In the genomic region with DNA sequence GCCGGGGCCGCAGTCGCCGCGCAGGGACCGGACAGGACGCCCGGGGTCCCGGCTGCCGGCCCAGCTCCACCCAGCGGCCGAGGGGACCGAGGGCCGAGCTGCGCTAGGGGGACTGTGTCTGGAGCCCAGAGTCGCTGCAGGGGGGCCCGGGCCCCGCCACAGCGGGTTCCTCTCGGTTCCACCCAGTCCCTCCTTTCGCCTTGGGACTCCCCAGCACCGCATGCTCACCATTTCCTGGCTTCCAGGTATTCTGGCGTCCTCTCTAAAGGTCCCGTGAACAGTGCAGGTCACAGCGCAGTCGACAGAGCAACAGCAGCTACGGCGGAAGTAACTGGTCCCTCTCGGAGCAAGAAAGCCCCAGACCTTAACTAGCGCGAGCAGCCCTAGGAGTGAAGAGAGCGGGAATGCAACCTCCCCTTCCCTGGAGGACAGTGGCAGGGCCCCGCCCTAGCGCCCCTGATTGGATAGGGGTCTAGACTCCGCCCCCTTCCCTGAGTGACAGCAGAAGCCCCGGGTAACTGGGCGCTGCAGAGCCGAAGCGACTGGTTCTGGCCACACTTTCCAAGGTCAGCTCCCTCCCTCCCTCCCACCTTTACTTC, we compare ENCODE assay signal across 8 cellular contexts. TPM values are rescaled to one million over a fixed set of nuclear protein-coding genes. Genes with fewer than 3 reads are reported as not detected.
DNase-seq lines count a peak whose midpoint lies in the region; TF ChIP-seq lines count a peak whose summit lies in the region.

A gene (minus strand): TSS at position 391 of the 599 bp plus-strand sequence. CDS start 160 bp downstream, at position 231.

- H3K27ac Mint-ChIP-seq in brain: peak within 1 kb of the TSS in 4 of 5 experiments; percentile 30 to 90 (median 78)

- H3K4me1 ChIP-seq in ES-I3 (ENCODE audit: insufficient read depth, low read length) (no peaks in the 10 kb centered on the region), iPS DF 6.9 (ENCODE audit: control insufficient read depth, insufficient read depth, low read length) (no peaks in the 10 kb centered on the region)

- H3K27me3 ChIP-seq in MG63 (no peaks in the 10 kb centered on the region), iPS DF 6.9 (ENCODE audit: control insufficient read depth, insufficient read depth, low read length) (no peaks in the 10 kb centered on the region)

- peaks cover 14% of the 10 kb centered on the region for H3K36me3 Mint-ChIP-seq in brain

- H3K4me3 Mint-ChIP-seq in brain: peak within 1 kb of the TSS in 4 of 5 experiments; percentile 84 to 96 (median 92)

- no peak within 1 kb of the TSS for H3K27ac ChIP-seq in iPS DF 6.9 (ENCODE audit: low read length)

- DNase-seq in GOT3 (lab: John Stamatoyannopoulos, UW) (peak; percentile 56), MG63 (peak; percentile 94), SW 1271 (lab: John Stamatoyannopoulos, UW) (peak; percentile 95 to 97), iPS DF 6.9 (ENCODE audit: low read depth, low spot score) (peak; percentile 95), retina (peak; percentile 93), NCI-H1436 (lab: John Stamatoyannopoulos, UW) (no peak)

- no peaks in the 10 kb centered on the region for H3K9me3 ChIP-seq in ES-I3 (ENCODE audit: control insufficient read depth, insufficient read depth, low read length)
- H3K9me3 ChIP-seq in MG63: peaks cover 14% of the 10 kb centered on the region
- no peaks in the 10 kb centered on the region for H3K9me3 ChIP-seq in iPS DF 6.9 (ENCODE audit: control insufficient read depth, insufficient read depth, low read length)

- H3K27me3 Mint-ChIP-seq in brain: peaks cover 3% of the 10 kb centered on the region

- peak within 1 kb of the TSS; percentile 42 for H3K9ac ChIP-seq in ES-I3 (ENCODE audit: low read depth, low read length)

- peak in 1 of 2 experiments; percentile 25 for TF ChIP-seq CTCF in brain (conservative IDR thresholded peaks at IDR 0.05)

- no peaks in the 10 kb centered on the region for H3K36me3 ChIP-seq in ES-I3 (ENCODE audit: insufficient read depth, low read length)
- H3K36me3 ChIP-seq in MG63: no peaks in the 10 kb centered on the region
- H3K36me3 ChIP-seq in iPS DF 6.9 (ENCODE audit: control insufficient read depth, insufficient read depth, low read length): no peaks in the 10 kb centered on the region

- no CpG with 5 or more reads among the region's 39 CpGs for WGBS in iPS DF 6.9 (ENCODE audit: insufficient coverage, insufficient read length)

- H3K4me1 Mint-ChIP-seq in brain: peaks cover 13% of the 10 kb centered on the region

- H3K9me3 Mint-ChIP-seq in brain: peaks cover 4 to 42% (median 14%) of the 10 kb centered on the region in 5 experiments

- peak within 1 kb of the TSS; percentile 61 for H3K4me3 ChIP-seq in MG63
- peak within 1 kb of the TSS; percentile 64; the same call in 1 of the 2 replicates for H3K4me3 ChIP-seq in iPS DF 6.9 (ENCODE audit: low read length)

RNA-seq across cellular contexts. Expression of the gene that starts here (rescaled TPM):
- 0.13 and 1.1 TPM in 2 replicates for total RNA-seq in MG63 (2014; rRNA removed; shearing (Covaris generic); ENCODE audit: low replicate concordance)
- polyA plus RNA-seq in brain (ENCODE audit: insufficient read depth, low read depth, low replicate concordance): not detected
